ENCODE assay signal across 1 cellular context in genomic region chr1:160548183-160548582, GRCh38.
TF ChIP-seq lines count a peak whose summit lies in the region.

No MANE protein-coding gene starts in this region.

TF ChIP-seq in GM12878, 131 proteins besides CTCF, POLR2A, EP300 and RAD21 (continued from another document and continues in another):
- TF ChIP-seq IRF4 (IDR thresholded peaks at IDR 0.05; ENCODE audit: low read depth, low read length) (0 out of 2 replicates have a peak, but pooled peaks have one; percentile 9), PBX3 (IDR thresholded peaks at IDR 0.05; ENCODE audit: insufficient replicate concordance, low read depth, low read length) (no peak), YBX1 (IDR thresholded peaks at IDR 0.05) (peak; percentile 99), ELK1 (IDR thresholded peaks at IDR 0.05; ENCODE audit: low read depth, low read length) (no peak), ETV6 (conservative IDR thresholded peaks at IDR 0.05 in 1 of 2, IDR thresholded peaks at IDR 0.05 in 1 of 2; ENCODE audit: borderline replicate concordance in 1 of 2, low read depth in 1 of 2) (peak in 1 of 2 experiments; percentile 43; a peak in 1 of 4 replicates), WRNIP1 (IDR thresholded peaks at IDR 0.05; ENCODE audit: borderline replicate concordance, low read depth, low read length) (peak; percentile 95; the same call in 1 of the 2 replicates), EED (IDR thresholded peaks at IDR 0.05; ENCODE audit: low read depth) (peak; percentile 94), SMAD1 (IDR thresholded peaks at IDR 0.05; ENCODE audit: low read depth, partially characterized antibody) (peak; percentile 94), MEF2B (IDR thresholded peaks at IDR 0.05; ENCODE audit: partially characterized antibody, poor library complexity, severe bottlenecking) (peak; percentile 100), MYB (IDR thresholded peaks at IDR 0.05; ENCODE audit: borderline replicate concordance, low read depth, low read length) (no peak), RUNX3 (IDR thresholded peaks at IDR 0.05; ENCODE audit: low read length) (no peak), ESRRA (IDR thresholded peaks at IDR 0.05; ENCODE audit: low read length) (0 out of 2 replicates have a peak, but pooled peaks have one; percentile 65), MYC (IDR thresholded peaks at IDR 0.05; ENCODE audit: insufficient read depth, insufficient read length, insufficient replicate concordance, low read length, severe bottlenecking) (no peak), SMARCA5 (IDR thresholded peaks at IDR 0.05) (0 out of 2 replicates have a peak, but pooled peaks have one; percentile 36), BCL11A (IDR thresholded peaks at IDR 0.05; ENCODE audit: low read depth, low read length) (peak; percentile 76; the same call in 1 of the 2 replicates), SUPT20H (IDR thresholded peaks at IDR 0.05; ENCODE audit: borderline replicate concordance, control insufficient read depth, low read depth, low read length) (no peak), SUZ12 (IDR thresholded peaks at IDR 0.05; ENCODE audit: unreplicated experiment) (no peak), TCF12 (IDR thresholded peaks at IDR 0.05; ENCODE audit: low read depth, low read length) (peak; percentile 97), ZNF384 (IDR thresholded peaks at IDR 0.05; ENCODE audit: borderline replicate concordance, low read depth, low read length) (no peak), JUNB (IDR thresholded peaks at IDR 0.05) (no peak; the same call in 1 of the 2 replicates), ZNF217 (IDR thresholded peaks at IDR 0.05) (no peak), CHD4 (IDR thresholded peaks at IDR 0.05) (no peak), MTA3 (IDR thresholded peaks at IDR 0.05; ENCODE audit: borderline replicate concordance, low read length) (no peak), SIN3A (IDR thresholded peaks at IDR 0.05; ENCODE audit: low read depth, low read length) (no peak), POU2F2 (IDR thresholded peaks at IDR 0.05; ENCODE audit: borderline replicate concordance, low read depth, low read length) (peak; percentile 87; the same call in 2 of the 3 replicates), STAT1 (conservative IDR thresholded peaks at IDR 0.05) (no peak), ATF2 (IDR thresholded peaks at IDR 0.05; ENCODE audit: low read length) (no peak), SMC3 (IDR thresholded peaks at IDR 0.05; ENCODE audit: borderline replicate concordance, low read length) (peak; percentile 47; the same call in 1 of the 2 replicates), EGR1 (IDR thresholded peaks at IDR 0.05; ENCODE audit: borderline replicate concordance in 1 of 2, low read depth in 2 of 2, low read length in 2 of 2) (no peak), TCF3 (IDR thresholded peaks at IDR 0.05; ENCODE audit: borderline replicate concordance, insufficient read depth, low read depth, low read length) (no peak), MTA2 (IDR thresholded peaks at IDR 0.05; ENCODE audit: low read depth) (peak; percentile 59), RELA (IDR thresholded peaks at IDR 0.05; ENCODE audit: borderline replicate concordance, partially characterized antibody) (peak; percentile 98)
- TF ChIP-seq, protein P1, sequence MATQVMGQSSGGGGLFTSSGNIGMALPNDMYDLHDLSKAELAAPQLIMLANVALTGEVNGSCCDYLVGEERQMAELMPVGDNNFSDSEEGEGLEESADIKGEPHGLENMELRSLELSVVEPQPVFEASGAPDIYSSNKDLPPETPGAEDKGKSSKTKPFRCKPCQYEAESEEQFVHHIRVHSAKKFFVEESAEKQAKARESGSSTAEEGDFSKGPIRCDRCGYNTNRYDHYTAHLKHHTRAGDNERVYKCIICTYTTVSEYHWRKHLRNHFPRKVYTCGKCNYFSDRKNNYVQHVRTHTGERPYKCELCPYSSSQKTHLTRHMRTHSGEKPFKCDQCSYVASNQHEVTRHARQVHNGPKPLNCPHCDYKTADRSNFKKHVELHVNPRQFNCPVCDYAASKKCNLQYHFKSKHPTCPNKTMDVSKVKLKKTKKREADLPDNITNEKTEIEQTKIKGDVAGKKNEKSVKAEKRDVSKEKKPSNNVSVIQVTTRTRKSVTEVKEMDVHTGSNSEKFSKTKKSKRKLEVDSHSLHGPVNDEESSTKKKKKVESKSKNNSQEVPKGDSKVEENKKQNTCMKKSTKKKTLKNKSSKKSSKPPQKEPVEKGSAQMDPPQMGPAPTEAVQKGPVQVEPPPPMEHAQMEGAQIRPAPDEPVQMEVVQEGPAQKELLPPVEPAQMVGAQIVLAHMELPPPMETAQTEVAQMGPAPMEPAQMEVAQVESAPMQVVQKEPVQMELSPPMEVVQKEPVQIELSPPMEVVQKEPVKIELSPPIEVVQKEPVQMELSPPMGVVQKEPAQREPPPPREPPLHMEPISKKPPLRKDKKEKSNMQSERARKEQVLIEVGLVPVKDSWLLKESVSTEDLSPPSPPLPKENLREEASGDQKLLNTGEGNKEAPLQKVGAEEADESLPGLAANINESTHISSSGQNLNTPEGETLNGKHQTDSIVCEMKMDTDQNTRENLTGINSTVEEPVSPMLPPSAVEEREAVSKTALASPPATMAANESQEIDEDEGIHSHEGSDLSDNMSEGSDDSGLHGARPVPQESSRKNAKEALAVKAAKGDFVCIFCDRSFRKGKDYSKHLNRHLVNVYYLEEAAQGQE (IDR thresholded peaks at IDR 0.05; ENCODE audit: low read depth, low read length) = no peak
- TF ChIP-seq, protein P2, sequence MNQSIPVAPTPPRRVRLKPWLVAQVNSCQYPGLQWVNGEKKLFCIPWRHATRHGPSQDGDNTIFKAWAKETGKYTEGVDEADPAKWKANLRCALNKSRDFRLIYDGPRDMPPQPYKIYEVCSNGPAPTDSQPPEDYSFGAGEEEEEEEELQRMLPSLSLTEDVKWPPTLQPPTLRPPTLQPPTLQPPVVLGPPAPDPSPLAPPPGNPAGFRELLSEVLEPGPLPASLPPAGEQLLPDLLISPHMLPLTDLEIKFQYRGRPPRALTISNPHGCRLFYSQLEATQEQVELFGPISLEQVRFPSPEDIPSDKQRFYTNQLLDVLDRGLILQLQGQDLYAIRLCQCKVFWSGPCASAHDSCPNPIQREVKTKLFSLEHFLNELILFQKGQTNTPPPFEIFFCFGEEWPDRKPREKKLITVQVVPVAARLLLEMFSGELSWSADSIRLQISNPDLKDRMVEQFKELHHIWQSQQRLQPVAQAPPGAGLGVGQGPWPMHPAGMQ (IDR thresholded peaks at IDR 0.05; ENCODE audit: borderline replicate concordance) = no peak
- TF ChIP-seq, protein P3, sequence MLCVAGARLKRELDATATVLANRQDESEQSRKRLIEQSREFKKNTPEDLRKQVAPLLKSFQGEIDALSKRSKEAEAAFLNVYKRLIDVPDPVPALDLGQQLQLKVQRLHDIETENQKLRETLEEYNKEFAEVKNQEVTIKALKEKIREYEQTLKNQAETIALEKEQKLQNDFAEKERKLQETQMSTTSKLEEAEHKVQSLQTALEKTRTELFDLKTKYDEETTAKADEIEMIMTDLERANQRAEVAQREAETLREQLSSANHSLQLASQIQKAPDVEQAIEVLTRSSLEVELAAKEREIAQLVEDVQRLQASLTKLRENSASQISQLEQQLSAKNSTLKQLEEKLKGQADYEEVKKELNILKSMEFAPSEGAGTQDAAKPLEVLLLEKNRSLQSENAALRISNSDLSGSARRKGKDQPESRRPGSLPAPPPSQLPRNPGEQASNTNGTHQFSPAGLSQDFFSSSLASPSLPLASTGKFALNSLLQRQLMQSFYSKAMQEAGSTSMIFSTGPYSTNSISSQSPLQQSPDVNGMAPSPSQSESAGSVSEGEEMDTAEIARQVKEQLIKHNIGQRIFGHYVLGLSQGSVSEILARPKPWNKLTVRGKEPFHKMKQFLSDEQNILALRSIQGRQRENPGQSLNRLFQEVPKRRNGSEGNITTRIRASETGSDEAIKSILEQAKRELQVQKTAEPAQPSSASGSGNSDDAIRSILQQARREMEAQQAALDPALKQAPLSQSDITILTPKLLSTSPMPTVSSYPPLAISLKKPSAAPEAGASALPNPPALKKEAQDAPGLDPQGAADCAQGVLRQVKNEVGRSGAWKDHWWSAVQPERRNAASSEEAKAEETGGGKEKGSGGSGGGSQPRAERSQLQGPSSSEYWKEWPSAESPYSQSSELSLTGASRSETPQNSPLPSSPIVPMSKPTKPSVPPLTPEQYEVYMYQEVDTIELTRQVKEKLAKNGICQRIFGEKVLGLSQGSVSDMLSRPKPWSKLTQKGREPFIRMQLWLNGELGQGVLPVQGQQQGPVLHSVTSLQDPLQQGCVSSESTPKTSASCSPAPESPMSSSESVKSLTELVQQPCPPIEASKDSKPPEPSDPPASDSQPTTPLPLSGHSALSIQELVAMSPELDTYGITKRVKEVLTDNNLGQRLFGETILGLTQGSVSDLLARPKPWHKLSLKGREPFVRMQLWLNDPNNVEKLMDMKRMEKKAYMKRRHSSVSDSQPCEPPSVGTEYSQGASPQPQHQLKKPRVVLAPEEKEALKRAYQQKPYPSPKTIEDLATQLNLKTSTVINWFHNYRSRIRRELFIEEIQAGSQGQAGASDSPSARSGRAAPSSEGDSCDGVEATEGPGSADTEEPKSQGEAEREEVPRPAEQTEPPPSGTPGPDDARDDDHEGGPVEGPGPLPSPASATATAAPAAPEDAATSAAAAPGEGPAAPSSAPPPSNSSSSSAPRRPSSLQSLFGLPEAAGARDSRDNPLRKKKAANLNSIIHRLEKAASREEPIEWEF (IDR thresholded peaks at IDR 0.05; ENCODE audit: insufficient replicate concordance, low read depth, low read length) = peak; percentile 100
- TF ChIP-seq, protein P4, sequence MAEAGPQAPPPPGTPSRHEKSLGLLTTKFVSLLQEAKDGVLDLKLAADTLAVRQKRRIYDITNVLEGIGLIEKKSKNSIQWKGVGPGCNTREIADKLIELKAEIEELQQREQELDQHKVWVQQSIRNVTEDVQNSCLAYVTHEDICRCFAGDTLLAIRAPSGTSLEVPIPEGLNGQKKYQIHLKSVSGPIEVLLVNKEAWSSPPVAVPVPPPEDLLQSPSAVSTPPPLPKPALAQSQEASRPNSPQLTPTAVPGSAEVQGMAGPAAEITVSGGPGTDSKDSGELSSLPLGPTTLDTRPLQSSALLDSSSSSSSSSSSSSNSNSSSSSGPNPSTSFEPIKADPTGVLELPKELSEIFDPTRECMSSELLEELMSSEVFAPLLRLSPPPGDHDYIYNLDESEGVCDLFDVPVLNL (IDR thresholded peaks at IDR 0.05; ENCODE audit: low read depth, low read length) = no peak
- TF ChIP-seq, protein P5, sequence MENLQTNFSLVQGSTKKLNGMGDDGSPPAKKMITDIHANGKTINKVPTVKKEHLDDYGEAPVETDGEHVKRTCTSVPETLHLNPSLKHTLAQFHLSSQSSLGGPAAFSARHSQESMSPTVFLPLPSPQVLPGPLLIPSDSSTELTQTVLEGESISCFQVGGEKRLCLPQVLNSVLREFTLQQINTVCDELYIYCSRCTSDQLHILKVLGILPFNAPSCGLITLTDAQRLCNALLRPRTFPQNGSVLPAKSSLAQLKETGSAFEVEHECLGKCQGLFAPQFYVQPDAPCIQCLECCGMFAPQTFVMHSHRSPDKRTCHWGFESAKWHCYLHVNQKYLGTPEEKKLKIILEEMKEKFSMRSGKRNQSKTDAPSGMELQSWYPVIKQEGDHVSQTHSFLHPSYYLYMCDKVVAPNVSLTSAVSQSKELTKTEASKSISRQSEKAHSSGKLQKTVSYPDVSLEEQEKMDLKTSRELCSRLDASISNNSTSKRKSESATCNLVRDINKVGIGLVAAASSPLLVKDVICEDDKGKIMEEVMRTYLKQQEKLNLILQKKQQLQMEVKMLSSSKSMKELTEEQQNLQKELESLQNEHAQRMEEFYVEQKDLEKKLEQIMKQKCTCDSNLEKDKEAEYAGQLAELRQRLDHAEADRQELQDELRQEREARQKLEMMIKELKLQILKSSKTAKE (IDR thresholded peaks at IDR 0.05; ENCODE audit: low read depth, poor library complexity, severe bottlenecking) = peak; percentile 74
- TF ChIP-seq, protein P6, sequence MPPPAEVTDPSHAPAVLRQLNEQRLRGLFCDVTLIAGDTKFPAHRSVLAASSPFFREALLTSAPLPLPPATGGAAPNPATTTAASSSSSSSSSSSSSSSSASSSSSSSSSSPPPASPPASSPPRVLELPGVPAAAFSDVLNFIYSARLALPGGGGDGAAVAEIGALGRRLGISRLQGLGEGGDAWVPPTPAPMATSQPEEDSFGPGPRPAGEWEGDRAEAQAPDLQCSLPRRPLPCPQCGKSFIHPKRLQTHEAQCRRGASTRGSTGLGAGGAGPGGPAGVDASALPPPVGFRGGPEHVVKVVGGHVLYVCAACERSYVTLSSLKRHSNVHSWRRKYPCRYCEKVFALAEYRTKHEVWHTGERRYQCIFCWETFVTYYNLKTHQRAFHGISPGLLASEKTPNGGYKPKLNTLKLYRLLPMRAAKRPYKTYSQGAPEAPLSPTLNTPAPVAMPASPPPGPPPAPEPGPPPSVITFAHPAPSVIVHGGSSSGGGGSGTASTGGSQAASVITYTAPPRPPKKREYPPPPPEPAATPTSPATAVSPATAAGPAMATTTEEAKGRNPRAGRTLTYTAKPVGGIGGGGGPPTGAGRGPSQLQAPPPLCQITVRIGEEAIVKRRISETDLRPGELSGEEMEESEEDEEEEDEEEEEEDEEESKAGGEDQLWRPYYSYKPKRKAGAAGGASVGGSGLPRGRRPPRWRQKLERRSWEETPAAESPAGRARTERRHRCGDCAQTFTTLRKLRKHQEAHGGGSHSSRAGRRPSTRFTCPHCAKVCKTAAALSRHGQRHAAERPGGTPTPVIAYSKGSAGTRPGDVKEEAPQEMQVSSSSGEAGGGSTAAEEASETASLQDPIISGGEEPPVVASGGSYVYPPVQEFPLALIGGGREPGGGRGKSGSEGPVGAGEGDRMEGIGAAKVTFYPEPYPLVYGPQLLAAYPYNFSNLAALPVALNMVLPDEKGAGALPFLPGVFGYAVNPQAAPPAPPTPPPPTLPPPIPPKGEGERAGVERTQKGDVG (CRISPR knock-in tag; IDR thresholded peaks at IDR 0.05) = no peak
